In genomic region chr22:40231618-40232313, GRCh38 we compare ENCODE assay signal across 18 cellular contexts.
"Had no signal": no experiment of that assay in that cellular context is flagged by ENCODE, and none has a peak within 500 bp of the region (broad histone marks: within the 10 kb centered on the region; RNA-seq: fewer than 3 reads in every experiment).

No MANE protein-coding gene starts in this region.

- DNase-seq: activated CD4-positive, alpha-beta T cell treated with anti-CD3 and anti-CD28 coated beads for 1 hour; activated CD4-positive, alpha-beta T cell treated with anti-CD3 and anti-CD28 coated beads, Interleukin-2, amount 50 U/mL, for 48 hours; activated CD8-positive, alpha-beta memory T cell treated with anti-CD3 and anti-CD28 coated beads, Interleukin-2, amount 10 ng/mL, durations not matched to agents 7 days and 5 days; activated T-cell treated with anti-CD3 and anti-CD28 coated beads, Interleukin-2, amount 50 U/mL, for 48 hours; caudate nucleus; colonic mucosa; effector CD4-positive, alpha-beta T cell; lower lobe of right lung; midbrain; naive B cell; nucleus accumbens; stimulated activated CD4-positive, alpha-beta T cell treated with anti-CD3 and anti-CD28 coated beads, Interleukin-2, amount 100 ng/mL, for 48 hours; stimulated activated naive CD8-positive, alpha-beta T cell treated with anti-CD3 and anti-CD28 coated beads, Interleukin-15, amount 100 ng/mL, for 72 hours; testis; uterus had no signal

- H3K4me3 ChIP-seq: ascending aorta, colonic mucosa, lower lobe of right lung, prostate gland, testis, uterus had no signal

- H3K4me3 Mint-ChIP-seq: activated CD8-positive, alpha-beta memory T cell treated with anti-CD3 and anti-CD28 coated beads, Interleukin-2, amount 10 ng/mL, durations not matched to agents 7 days and 5 days; naive B cell; stimulated activated naive CD8-positive, alpha-beta T cell treated with anti-CD3 and anti-CD28 coated beads, Interleukin-15, amount 100 ng/mL, for 72 hours; T-helper 2 cell treated with Interferon-gamma antibody and Interleukin-4, amounts not matched to agents 5 μg/mL and 100 μg/mL, for 36 hours had no signal

- ATAC-seq: activated CD8-positive, alpha-beta memory T cell treated with anti-CD3 and anti-CD28 coated beads, Interleukin-2, amount 10 ng/mL, durations not matched to agents 7 days and 5 days; lower lobe of right lung; stimulated activated naive CD8-positive, alpha-beta T cell treated with anti-CD3 and anti-CD28 coated beads, Interleukin-15, amount 100 ng/mL, for 72 hours had no signal

- H3K4me1 ChIP-seq: colonic mucosa, prostate gland, testis had no signal

- H3K27me3 Mint-ChIP-seq: activated CD8-positive, alpha-beta memory T cell treated with anti-CD3 and anti-CD28 coated beads, Interleukin-2, amount 10 ng/mL, durations not matched to agents 7 days and 5 days; naive B cell; stimulated activated naive CD8-positive, alpha-beta T cell treated with anti-CD3 and anti-CD28 coated beads, Interleukin-15, amount 100 ng/mL, for 72 hours had no signal

- H3K27ac Mint-ChIP-seq: activated CD8-positive, alpha-beta memory T cell treated with anti-CD3 and anti-CD28 coated beads, Interleukin-2, amount 10 ng/mL, durations not matched to agents 7 days and 5 days; stimulated activated naive CD8-positive, alpha-beta T cell treated with anti-CD3 and anti-CD28 coated beads, Interleukin-15, amount 100 ng/mL, for 72 hours; T-helper 2 cell treated with Interferon-gamma antibody and Interleukin-4, amounts not matched to agents 5 μg/mL and 100 μg/mL, for 36 hours had no signal

- H3K27me3 ChIP-seq: ascending aorta, colonic mucosa, testis, uterus had no signal

- H3K27ac ChIP-seq: ascending aorta, colonic mucosa, lower lobe of right lung, prostate gland, testis, uterus had no signal

- H3K36me3 ChIP-seq: colonic mucosa, prostate gland, uterus had no signal

- H3K9me3 Mint-ChIP-seq: naive B cell; stimulated activated naive CD8-positive, alpha-beta T cell treated with anti-CD3 and anti-CD28 coated beads, Interleukin-15, amount 100 ng/mL, for 72 hours; T-helper 2 cell treated with Interferon-gamma antibody and Interleukin-4, amounts not matched to agents 5 μg/mL and 100 μg/mL, for 36 hours had no signal
